Comparison of ENCODE assay signal across 8 cellular contexts in genomic region chr13:99498304-99499161, GRCh38. TPM values are rescaled to one million over a fixed set of nuclear protein-coding genes. Genes with fewer than 3 reads are reported as not detected.
DNase-seq lines count a peak whose midpoint lies in the region; ATAC-seq and TF ChIP-seq lines count a peak whose summit lies in the region.

No MANE protein-coding gene starts in this region.

- peak overlapping the region; percentile 82 to 98 (median 93) for H3K27ac ChIP-seq in spleen

- 4 to 10% (median 4%) methylated on average over 26 to 49 of the region's 49 CpGs for WGBS in spleen, 5 donors

- H3K36me3 Mint-ChIP-seq in central memory CD8-positive, alpha-beta T cell (ENCODE audit: insufficient read depth), result peaks cover 34% of the 10 kb centered on the region

- peak in 2 of 11 experiments; percentile 5 to 31 for TF ChIP-seq CTCF in spleen (IDR thresholded peaks at IDR 0.05 in 8 of 11, conservative IDR thresholded peaks at IDR 0.05 in 3 of 11)

- ATAC-seq in GM18909 (IDR thresholded peaks at IDR 0.05; ENCODE audit: poor library complexity, unreplicated experiment) (peak; percentile 63), HG03159 (IDR thresholded peaks at IDR 0.05; ENCODE audit: unreplicated experiment) (peak; percentile 64)
- ATAC-seq in central memory CD8-positive, alpha-beta T cell (replicated peaks; ENCODE audit: extremely low read depth, poor library complexity, severe bottlenecking), result peak; percentile 66

- H3K4me1 Mint-ChIP-seq in central memory CD8-positive, alpha-beta T cell, result peaks cover 76% of the 10 kb centered on the region

- H3K4me3 ChIP-seq in spleen, result peak overlapping the region; percentile 24 to 71 (median 43)

- peaks cover 34 to 86% (median 70%) of the 10 kb centered on the region in 6 donors for H3K4me1 ChIP-seq in spleen

- H3K36me3 ChIP-seq in spleen, result no peaks in the 10 kb centered on the region

- intact Hi-C loops in spleen (cut with DNase I; ENCODE audit: low total_unique reads), result no loop called here

- peak overlapping the region; percentile 93 for H3K27ac Mint-ChIP-seq in central memory CD8-positive, alpha-beta T cell (ENCODE audit: low read depth)

- no peaks in the 10 kb centered on the region for H3K9me3 ChIP-seq in spleen

- DNase-seq in AG08395 (ENCODE audit: low spot score) (peak; percentile 97), NCI-H345 (lab: John Stamatoyannopoulos, UW) (peak; percentile 99), iris pigment epithelial cell (ENCODE audit: low read depth) (peak; percentile 97), spleen (peak; percentile 98)
- DNase-seq in activated CD4-positive, CD25-positive, alpha-beta regulatory T cell (lab: John Stamatoyannopoulos, UW), result peak; percentile 94 to 96 (median 95)
- DNase-seq in central memory CD8-positive, alpha-beta T cell (ENCODE audit: low spot score in 2 of 2), result peak; percentile 81 to 89

- peak overlapping the region; percentile 86 for H3K4me3 Mint-ChIP-seq in central memory CD8-positive, alpha-beta T cell

- no peak for TF ChIP-seq POLR2A in spleen (IDR thresholded peaks at IDR 0.05)

- H3K9me3 Mint-ChIP-seq in central memory CD8-positive, alpha-beta T cell, result no peaks in the 10 kb centered on the region

- H3K27me3 Mint-ChIP-seq in central memory CD8-positive, alpha-beta T cell, result no peaks in the 10 kb centered on the region

- no peaks in the 10 kb centered on the region for H3K27me3 ChIP-seq in spleen (replicated peaks in 1 of 7)

RNA-seq across cellular contexts. Expression of gene TM9SF2, which starts 2.7 kb away (rescaled TPM):
- 100 to 1,000 TPM in 4 of 7 donors, 10 to 100 TPM in 3; 82.7 to 134 (median 103) TPM for total RNA-seq in spleen
- 10 to 100 TPM; 28.8 to 39.6 (median 34.5) TPM for polyA plus RNA-seq in spleen

Comparison
In these comparisons a context has a peak if more than half of its experiments do, and no peak if none do; other contexts are left out.
1. Peak in every context shown above with its lines: DNase-seq, ATAC-seq, H3K4me3 ChIP-seq and H3K27ac ChIP-seq.